Comparison of ENCODE assay signal across 20 cellular contexts in the genomic region with DNA sequence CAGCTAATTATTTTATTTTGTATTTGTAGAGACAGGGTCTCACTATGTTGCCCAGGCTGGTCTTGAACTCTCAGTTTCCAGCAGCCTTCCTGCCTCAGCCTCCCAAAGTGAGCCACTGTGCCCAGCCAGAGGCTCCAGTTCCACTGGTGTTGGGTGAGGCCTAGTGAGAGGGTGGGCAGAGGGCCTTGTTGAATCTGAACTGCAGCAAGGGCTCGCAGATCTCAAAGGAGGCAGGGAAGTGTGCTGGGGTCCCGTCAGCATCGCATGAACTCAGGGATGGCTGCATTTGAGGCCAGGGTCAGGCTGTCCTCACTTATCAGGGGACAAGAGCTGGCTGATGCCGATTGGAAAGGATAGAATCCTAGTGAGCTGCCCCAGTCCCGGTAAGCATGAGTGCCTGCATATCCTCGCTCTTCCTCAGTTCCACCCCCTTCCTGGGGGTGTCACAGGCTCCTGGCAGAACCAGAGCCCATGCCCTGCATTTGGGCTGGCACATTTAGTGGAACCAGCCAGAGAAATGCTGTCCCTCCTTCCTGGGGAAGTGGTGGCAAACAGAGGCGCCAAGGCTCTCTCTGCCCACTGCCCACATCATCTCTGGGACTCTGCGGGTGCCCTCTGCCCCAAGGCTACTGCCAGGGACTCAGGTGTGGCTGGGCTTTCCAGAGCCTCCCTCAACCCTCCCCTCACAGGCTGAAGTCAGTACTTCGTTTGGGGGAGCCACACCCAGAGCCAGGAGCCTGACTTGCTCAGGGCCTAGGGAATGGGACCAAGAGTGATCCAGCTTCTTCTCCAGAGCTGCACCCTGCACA. TPM values are rescaled to one million over a fixed set of nuclear protein-coding genes. Genes with fewer than 3 reads are reported as not detected.
A peak's percentile ranks its signal among the peaks of the same experiment; 100 is the strongest.
DNase-seq lines count a peak whose midpoint lies in the region; ATAC-seq, FAIRE-seq and TF ChIP-seq lines count a peak whose summit lies in the region.
"Had no signal": no experiment of that assay in that cellular context is flagged by ENCODE, and none has a peak within 500 bp of the region (broad histone marks: within the 10 kb centered on the region; RNA-seq: fewer than 3 reads in every experiment).

No MANE protein-coding gene starts in this region.

- no peaks in the 10 kb centered on the region for H4K20me1 ChIP-seq in osteoblast (ENCODE audit: insufficient read depth, low read length)

- ATAC-seq in GM18520 (IDR thresholded peaks at IDR 0.05; ENCODE audit: unreplicated experiment) = no peak
- ATAC-seq: stimulated activated naive CD8-positive, alpha-beta T cell treated with anti-CD3 and anti-CD28 coated beads, Interleukin-15, amount 100 ng/mL, for 72 hours had no signal

- H3K27ac ChIP-seq in coronary artery (no peak overlapping the region), osteoblast (ENCODE audit: low read depth, low read length) (no peak overlapping the region)
- H3K27ac ChIP-seq: HL-60, PC-9 had no signal

- H3K4me1 ChIP-seq in osteoblast (ENCODE audit: insufficient read depth, low read length) = no peaks in the 10 kb centered on the region

- no peaks in the 10 kb centered on the region for H3K79me2 ChIP-seq in osteoblast (ENCODE audit: insufficient read depth, low read length)

- H3K27me3 ChIP-seq in osteoblast (ENCODE audit: insufficient read depth, low read length) = peaks cover 3% of the 10 kb centered on the region

- TF ChIP-seq CTCF in D721Med (IDR thresholded peaks at IDR 0.05; ENCODE audit: insufficient read depth, missing control alignments) (no peak), coronary artery (IDR thresholded peaks at IDR 0.05) (no peak), osteoblast (IDR thresholded peaks at IDR 0.05; ENCODE audit: extremely low read depth, low read depth, low read length) (no peak)

- H3K36me3 ChIP-seq in osteoblast (ENCODE audit: insufficient read depth, low read length) = no peaks in the 10 kb centered on the region

- no peaks in the 10 kb centered on the region for H3K9me3 ChIP-seq in osteoblast (ENCODE audit: low read depth, low read length)

- H3K4me2 ChIP-seq in osteoblast (ENCODE audit: insufficient read depth, low read length) = no peak overlapping the region
- H3K4me2 ChIP-seq: PC-9 had no signal

- FAIRE-seq in D721Med (lab: Jason Lieb, UNC) = no peak
- FAIRE-seq: bronchial epithelial cell had no signal

- H2AFZ ChIP-seq in osteoblast (ENCODE audit: low read length) = no peak overlapping the region
- H2AFZ ChIP-seq: PC-9 had no signal

- DNase-seq in activated CD8-positive, alpha-beta memory T cell treated with anti-CD3 and anti-CD28 coated beads, Interleukin-2, amount 50 U/mL, for 4 hours = peak; percentile 5
- no peak for DNase-seq in activated CD8-positive, alpha-beta memory T cell treated with anti-CD3 and anti-CD28 coated beads, Interleukin-2, amount 50 U/mL, for 48 hours
- DNase-seq in D721Med (ENCODE audit: insufficient read length, low spot score) (peak; percentile 5), coronary artery (ENCODE audit: low spot score) (peak; percentile 52), osteoblast (ENCODE audit: insufficient read length, low spot score, missing footprints) (peak; percentile 62), EL (no peak), OCI-M2 (lab: John Stamatoyannopoulos, UW; ENCODE audit: unreplicated experiment) (no peak)
- DNase-seq: activated CD8-positive, alpha-beta memory T cell treated with anti-CD3 and anti-CD28 coated beads for 24 hours; hippocampal formation; KBM-7; NCI-H1048; PC-9 had no signal

- no peak overlapping the region for H3K4me3 ChIP-seq in coronary artery
- H3K4me3 ChIP-seq in osteoblast (ENCODE audit: insufficient read depth, low read length) = no peak overlapping the region
- H3K4me3 ChIP-seq: PC-9 had no signal

RNA-seq across cellular contexts. Expression of gene ALS2CL, which starts 24.1 kb away (rescaled TPM):
- total RNA-seq in osteoblast = 1.1 and 1.8 TPM in 2 replicates

RNA-seq across cellular contexts. Expression of gene TMIE, which starts 31.8 kb away (rescaled TPM):
- under 0.01 TPM in 2 replicates for total RNA-seq in osteoblast
- total RNA-seq: A673 had no signal

RNA-seq across cellular contexts. Expression of gene PRSS50, which starts 48.3 kb away (rescaled TPM):
- total RNA-seq in osteoblast = not detected in 2 replicates
- total RNA-seq: A673; bronchial epithelial cell; CD4-positive, alpha-beta T cell; fibroblast of lung had no signal

RNA-seq across cellular contexts. Expression of gene FAM240A, which starts 57.1 kb away (rescaled TPM):
- under 0.01 and 0.36 TPM in 2 replicates for total RNA-seq in osteoblast
- total RNA-seq: A673; bronchial epithelial cell; CD4-positive, alpha-beta T cell; fibroblast of lung; PC-9; progenitor cell of endocrine pancreas had no signal

Comparison
In these comparisons a context has a peak if more than half of its experiments do, and no peak if none do; other contexts are left out.
1. DNase-seq: peak in activated CD8-positive, alpha-beta memory T cell treated with anti-CD3 and anti-CD28 coated beads, Interleukin-2, amount 50 U/mL, for 4 hours (single experiment), D721Med (single experiment), coronary artery (single experiment) and osteoblast (single experiment); none in activated CD8-positive, alpha-beta memory T cell treated with anti-CD3 and anti-CD28 coated beads, Interleukin-2, amount 50 U/mL, for 48 hours (single experiment), EL (single experiment) and OCI-M2 (single experiment).